In genomic region chr6:21759721-21760120, GRCh38 we compare ENCODE assay signal across 19 cellular contexts.
DNase-seq lines count a peak whose midpoint lies in the region; ATAC-seq and TF ChIP-seq lines count a peak whose summit lies in the region.
"Had no signal": no experiment of that assay in that cellular context is flagged by ENCODE, and none has a peak within 500 bp of the region (broad histone marks: within the 10 kb centered on the region; RNA-seq: fewer than 3 reads in every experiment).

No MANE protein-coding gene starts in this region.

- peaks cover 22% of the 10 kb centered on the region; the same call in 1 of the 2 replicates for H3K36me3 ChIP-seq in KOPT-K1 (ENCODE audit: insufficient read depth, low read length)
- peaks cover 9 to 12% of the 10 kb centered on the region in 2 experiments for H3K36me3 ChIP-seq in trophoblast cell (ENCODE audit: control insufficient read depth in 1 of 2, insufficient read depth in 2 of 2, low read length in 2 of 2)
- no peaks in the 10 kb centered on the region for H3K36me3 ChIP-seq in CD8-positive, alpha-beta memory T cell (ENCODE audit: insufficient read depth, low read length)
- H3K36me3 ChIP-seq: BE2C, BLaER1 had no signal

- no peaks in the 10 kb centered on the region for H3K27me3 Mint-ChIP-seq in WTC11 (ENCODE audit: low read depth)
- peaks cover 0 to 1% of the 10 kb centered on the region in 2 donors for H3K27me3 Mint-ChIP-seq in CD8-positive, alpha-beta memory T cell
- H3K27me3 Mint-ChIP-seq: CD4-positive, alpha-beta memory T cell; CD4-positive, CD25-positive, alpha-beta regulatory T cell had no signal

- POLR2A ChIA-PET in WTC11 (lab: Charles Lee) = interaction anchor here (0.5 to 0.6 kb wide), 3 partner anchors 9 to 101 kb away, joined by 3 to 4 read pairs (median 3); no protein-coding TSS in a partner anchor
- POLR2A ChIA-PET in CD8-positive, alpha-beta memory T cell (lab: Charles Lee) = no interaction called here

- H3K4me2 ChIP-seq in trophoblast cell (ENCODE audit: low read length) = no peak overlapping the region
- H3K4me2 ChIP-seq: BLaER1 had no signal

- no peak overlapping the region for H3K14ac ChIP-seq in trophoblast cell (ENCODE audit: low read length)

- H3K79me2 ChIP-seq in trophoblast cell (ENCODE audit: control insufficient read depth, insufficient read depth, low read length, poor library complexity) = no peaks in the 10 kb centered on the region

- peaks cover 6% of the 10 kb centered on the region for H3K79me1 ChIP-seq in trophoblast cell (ENCODE audit: low read length)

- H4K12ac ChIP-seq in trophoblast cell (ENCODE audit: low read depth, low read length) = no peak overlapping the region

- H3K9ac ChIP-seq in trophoblast cell (ENCODE audit: low read length) = no peak overlapping the region
- H3K9ac ChIP-seq: BLaER1 had no signal

- no peak overlapping the region for H3K18ac ChIP-seq in trophoblast cell (ENCODE audit: low read length)

- H2AK5ac ChIP-seq in trophoblast cell (ENCODE audit: low read length) = no peak overlapping the region

- WGBS in trophoblast cell (ENCODE audit: extremely low coverage, insufficient coverage, insufficient read length) = no CpG with 5 or more reads among the region's 5 CpGs

- H3K36me3 Mint-ChIP-seq in WTC11 = peaks cover 44% of the 10 kb centered on the region
- no peaks in the 10 kb centered on the region for H3K36me3 Mint-ChIP-seq in CD8-positive, alpha-beta memory T cell
- H3K36me3 Mint-ChIP-seq: CD14-positive monocyte; CD4-positive, alpha-beta memory T cell; CD4-positive, CD25-positive, alpha-beta regulatory T cell had no signal

- DNase-seq in WTC11 (ENCODE audit: low spot score) = no peak
- DNase-seq in trophoblast cell = peak; percentile 64 to 80
- DNase-seq in CD8-positive, alpha-beta memory T cell = no peak
- no peak for DNase-seq in DMS79 treated with DMSO at 0.1 percent for 48 hours (lab: John Stamatoyannopoulos, UW)
- no peak for DNase-seq in DMS153 (lab: John Stamatoyannopoulos, UW)
- DNase-seq: 8988T; ACHN; BE2C; C1 segment of cervical spinal cord; Caco-2; Calu3; CD4-positive, alpha-beta memory T cell; CD4-positive, CD25-positive, alpha-beta regulatory T cell; DMS53; DMS79; GF-D8 had no signal

- peaks cover 3 to 6% of the 10 kb centered on the region in 2 experiments for H3K4me1 ChIP-seq in trophoblast cell (ENCODE audit: control insufficient read depth in 1 of 2, insufficient read depth in 2 of 2, low read length in 2 of 2)
- H3K4me1 ChIP-seq in CD8-positive, alpha-beta memory T cell (ENCODE audit: insufficient read depth, low read length) = no peaks in the 10 kb centered on the region
- H3K4me1 ChIP-seq: BE2C, BLaER1, Caco-2 had no signal

- peak overlapping the region; percentile 23; the same call in 1 of the 2 replicates for H3K27ac Mint-ChIP-seq in WTC11
- H3K27ac Mint-ChIP-seq in CD8-positive, alpha-beta memory T cell = no peak overlapping the region
- H3K27ac Mint-ChIP-seq: CD14-positive monocyte; CD4-positive, alpha-beta memory T cell; CD4-positive, CD25-positive, alpha-beta regulatory T cell had no signal

- peaks cover 39% of the 10 kb centered on the region for H3K4me1 Mint-ChIP-seq in WTC11
- no peaks in the 10 kb centered on the region for H3K4me1 Mint-ChIP-seq in CD8-positive, alpha-beta memory T cell
- H3K4me1 Mint-ChIP-seq: CD4-positive, alpha-beta memory T cell; CD4-positive, CD25-positive, alpha-beta regulatory T cell had no signal

- H3K27ac ChIP-seq in KOPT-K1 (ENCODE audit: low read depth, low read length, poor library complexity, severe bottlenecking) (peak overlapping the region; percentile 56), trophoblast cell (ENCODE audit: low read depth, low read length) (no peak overlapping the region)
- H3K27ac ChIP-seq in CD8-positive, alpha-beta memory T cell (ENCODE audit: low read depth, low read length) = no peak overlapping the region
- H3K27ac ChIP-seq: BLaER1 had no signal

- no peak overlapping the region for H4K91ac ChIP-seq in trophoblast cell (ENCODE audit: low read depth, low read length)

- H3K9me3 Mint-ChIP-seq in WTC11 = 0 out of 2 replicates have a peak, but pooled peaks cover 9% of the 10 kb centered on the region
- H3K9me3 Mint-ChIP-seq in CD8-positive, alpha-beta memory T cell = peaks cover 0 to 4% (median 4%) of the 10 kb centered on the region in 5 donors

- H3K4me3 Mint-ChIP-seq in WTC11 = no peak overlapping the region
- no peak overlapping the region for H3K4me3 Mint-ChIP-seq in CD8-positive, alpha-beta memory T cell
- H3K4me3 Mint-ChIP-seq: CD14-positive monocyte; CD4-positive, alpha-beta memory T cell; CD4-positive, CD25-positive, alpha-beta regulatory T cell had no signal

- no peak overlapping the region for H2BK5ac ChIP-seq in trophoblast cell (ENCODE audit: low read depth, low read length, poor library complexity)

- CTCF ChIA-PET in WTC11 (lab: Charles Lee) = interaction anchor here (0.7 to 1.1 kb wide), 3 partner anchors 10 to 160 kb away, joined by 3 to 6 read pairs (median 5); no protein-coding TSS in a partner anchor
- CTCF ChIA-PET in CD8-positive, alpha-beta memory T cell (lab: Charles Lee) = no interaction called here

- no peak overlapping the region for H2BK120ac ChIP-seq in trophoblast cell (ENCODE audit: insufficient read depth, low read length, poor library complexity)

- H3K4me3 ChIP-seq in trophoblast cell (ENCODE audit: low read depth, low read length) = no peak overlapping the region
- no peak overlapping the region for H3K4me3 ChIP-seq in CD8-positive, alpha-beta memory T cell (ENCODE audit: low read length)
- H3K4me3 ChIP-seq: BLaER1 had no signal

- H3K23ac ChIP-seq in trophoblast cell (ENCODE audit: low read length) = no peak overlapping the region

- no peak overlapping the region for H2BK12ac ChIP-seq in trophoblast cell (ENCODE audit: low read length)

- no peak overlapping the region for H2AFZ ChIP-seq in trophoblast cell (ENCODE audit: insufficient read depth, low read length, poor library complexity)

- ATAC-seq in WTC11 = no peak

- no peak overlapping the region for H4K8ac ChIP-seq in trophoblast cell (ENCODE audit: low read depth, low read length)

- no peak overlapping the region for H3K4ac ChIP-seq in trophoblast cell (ENCODE audit: low read depth, low read length)

- no peak for TF ChIP-seq CTCF in WTC11 (IDR thresholded peaks at IDR 0.05)

- H3K27me3 ChIP-seq in trophoblast cell (ENCODE audit: insufficient read depth, low read length) = no peaks in the 10 kb centered on the region
- no peaks in the 10 kb centered on the region for H3K27me3 ChIP-seq in CD8-positive, alpha-beta memory T cell (ENCODE audit: insufficient read depth, low read length, poor library complexity, severe bottlenecking)
- H3K27me3 ChIP-seq: BE2C, BLaER1 had no signal

- H3K9me3 ChIP-seq in KOPT-K1 (ENCODE audit: insufficient read depth, low read length, poor library complexity, severe bottlenecking) (peaks cover 8% of the 10 kb centered on the region), trophoblast cell (ENCODE audit: insufficient read depth, low read depth, low read length) (peaks cover 1% of the 10 kb centered on the region)
- H3K9me3 ChIP-seq in CD8-positive, alpha-beta memory T cell (ENCODE audit: low read length) = no peaks in the 10 kb centered on the region
- H3K9me3 ChIP-seq: BE2C, Caco-2 had no signal

TF ChIP-seq in WTC11, 78 proteins besides CTCF, POLR2A, EP300 and RAD21:
- TF ChIP-seq ATF6 (CRISPR knock-in tag; IDR thresholded peaks at IDR 0.05) = no peak
- TF ChIP-seq STAT6 (CRISPR knock-in tag; conservative IDR thresholded peaks at IDR 0.05; ENCODE audit: low read depth) = no peak
- no peak for TF ChIP-seq TP53 (CRISPR knock-in tag; IDR thresholded peaks at IDR 0.05)
- TF ChIP-seq NFATC4 (CRISPR knock-in tag; IDR thresholded peaks at IDR 0.05) = no peak
- no peak for TF ChIP-seq NR2C2 (CRISPR knock-in tag; IDR thresholded peaks at IDR 0.05)
- TF ChIP-seq FOXP1 (CRISPR knock-in tag; IDR thresholded peaks at IDR 0.05; ENCODE audit: borderline replicate concordance) = no peak
- TF ChIP-seq ATF1 (CRISPR knock-in tag; IDR thresholded peaks at IDR 0.05) = no peak
- no peak for TF ChIP-seq TEAD1 (CRISPR knock-in tag; IDR thresholded peaks at IDR 0.05)
- TF ChIP-seq ZNF416 (CRISPR knock-in tag; IDR thresholded peaks at IDR 0.05) = no peak

Comparison
In these comparisons a context has a peak if more than half of its experiments do, and no peak if none do; other contexts are left out.
1. DNase-seq: peak in trophoblast cell (2 of 2); none in WTC11 (single experiment), CD8-positive, alpha-beta memory T cell (0 of 5), DMS79 treated with DMSO at 0.1 percent for 48 hours (single experiment) and DMS153 (single experiment).